Comparison of ENCODE assay signal across 31 cellular contexts in genomic region chr7:73762659-73762999, GRCh38. TPM values are rescaled to one million over a fixed set of nuclear protein-coding genes. Genes with fewer than 3 reads are reported as not detected.
"Had no signal": no experiment of that assay in that cellular context is flagged by ENCODE, and none has a peak within 500 bp of the region (broad histone marks: within the 10 kb centered on the region; RNA-seq: fewer than 3 reads in every experiment).

No MANE protein-coding gene starts in this region.

- H3K27me3 ChIP-seq: pancreas, right atrium auricular region, testis, transverse colon, uterus had no signal

- H3K9me3 Mint-ChIP-seq: naive thymus-derived CD8-positive, alpha-beta T cell; natural killer cell treated with Interleukin-12 subunit alpha and Interleukin-12 subunit beta and Interleukin-15 and Interleukin-18, amount 100 ng/mL, for 72 hours; type B pancreatic cell had no signal

- H3K4me1 Mint-ChIP-seq: stimulated activated memory B cell treated with anti-CD40 and anti-IgM and Interleukin-4, amounts not matched to agents 10 μg/mL and 1 μg/mL and 100 μg/mL, for 72 hours; stimulated activated naive CD8-positive, alpha-beta T cell treated with anti-CD3 and anti-CD28 coated beads, Interleukin-15, amount 100 ng/mL, for 72 hours had no signal

- H3K27ac ChIP-seq: neutrophil, pancreas, prostate gland, right atrium auricular region, skin epidermis, spleen, suprapubic skin, testis, tibial artery, upper lobe of right lung, uterus had no signal

- H3K4me3 ChIP-seq: pancreas, prostate gland, right atrium auricular region, skin epidermis, smooth muscle cell, spleen, suprapubic skin, testis, tibial artery, transverse colon, upper lobe of right lung, uterus had no signal

- H3K9me3 ChIP-seq: neutrophil, pancreas, prostate gland, right atrium auricular region, spleen, suprapubic skin, testis, tibial artery, transverse colon, upper lobe of right lung, uterus had no signal

- H3K4me3 Mint-ChIP-seq: naive thymus-derived CD8-positive, alpha-beta T cell; natural killer cell treated with Interleukin-12 subunit alpha and Interleukin-12 subunit beta and Interleukin-15 and Interleukin-18, amount 100 ng/mL, for 72 hours; stimulated activated memory B cell treated with anti-CD40 and anti-IgM and Interleukin-4, amounts not matched to agents 10 μg/mL and 1 μg/mL and 100 μg/mL, for 72 hours; stimulated activated naive CD8-positive, alpha-beta T cell treated with anti-CD3 and anti-CD28 coated beads, Interleukin-15, amount 100 ng/mL, for 72 hours; type B pancreatic cell had no signal

- H3K36me3 ChIP-seq: neutrophil, pancreas, prostate gland, right atrium auricular region, spleen, suprapubic skin, tibial artery, transverse colon, upper lobe of right lung, uterus had no signal

- H3K4me2 ChIP-seq: smooth muscle cell had no signal

- DNase-seq: naive thymus-derived CD8-positive, alpha-beta T cell; nucleus accumbens; spleen; stimulated activated CD4-positive, alpha-beta T cell treated with anti-CD3 and anti-CD28 coated beads, Interleukin-12 subunit alpha, Interleukin-12 subunit beta, amount 100 ng/mL, for 4 hours; stimulated activated CD4-positive, alpha-beta T cell treated with anti-CD3 and anti-CD28 coated beads, Interleukin-1b, Interleukin-23, amount 100 ng/mL, for 48 hours; stimulated activated CD4-positive, alpha-beta T cell treated with anti-CD3 and anti-CD28 coated beads, Interleukin-4, amount 100 ng/mL, for 1 hour; stimulated activated CD4-positive, alpha-beta T cell treated with anti-CD3 and anti-CD28 coated beads, Interleukin-4, amount 100 ng/mL, for 4 hours; stimulated activated CD8-positive, alpha-beta memory T cell treated with anti-CD3 and anti-CD28 coated beads, Interleukin-4, amount 100 ng/mL, for 48 hours; stimulated activated naive CD4-positive, alpha-beta T cell; stimulated activated naive CD8-positive, alpha-beta T cell treated with anti-CD3 and anti-CD28 coated beads, Interleukin-15, amount 100 ng/mL, for 72 hours; stimulated activated naive CD8-positive, alpha-beta T cell treated with anti-CD3 and anti-CD28 coated beads, Interleukin-15, Interleukin-2, amounts not matched to agents 100 U/mL and 50 U/mL, for 24 hours; substantia nigra; testis; tibial artery; transverse colon; upper lobe of right lung; uterus had no signal

- H3K27ac Mint-ChIP-seq: natural killer cell treated with Interleukin-12 subunit alpha and Interleukin-12 subunit beta and Interleukin-15 and Interleukin-18, amount 100 ng/mL, for 72 hours; stimulated activated memory B cell treated with anti-CD40 and anti-IgM and Interleukin-4, amounts not matched to agents 10 μg/mL and 1 μg/mL and 100 μg/mL, for 72 hours; stimulated activated naive CD8-positive, alpha-beta T cell treated with anti-CD3 and anti-CD28 coated beads, Interleukin-15, amount 100 ng/mL, for 72 hours; type B pancreatic cell had no signal

- H3K4me1 ChIP-seq: prostate gland, right atrium auricular region, spleen, suprapubic skin, testis, tibial artery, upper lobe of right lung, uterus had no signal

- ATAC-seq: naive thymus-derived CD8-positive, alpha-beta T cell; sciatic nerve; stimulated activated memory B cell treated with anti-CD40 and anti-IgM and Interleukin-4, amounts not matched to agents 10 μg/mL and 1 μg/mL and 100 μg/mL, for 72 hours; stimulated activated naive CD8-positive, alpha-beta T cell treated with anti-CD3 and anti-CD28 coated beads, Interleukin-15, amount 100 ng/mL, for 72 hours; stimulated activated naive CD8-positive, alpha-beta T cell treated with anti-CD3 and anti-CD28 coated beads, Interleukin-15, Interleukin-2, amounts not matched to agents 100 U/mL and 50 U/mL, for 24 hours had no signal

- H3K36me3 Mint-ChIP-seq: naive thymus-derived CD8-positive, alpha-beta T cell; natural killer cell treated with Interleukin-12 subunit alpha and Interleukin-12 subunit beta and Interleukin-15 and Interleukin-18, amount 100 ng/mL, for 72 hours; stimulated activated memory B cell treated with anti-CD40 and anti-IgM and Interleukin-4, amounts not matched to agents 10 μg/mL and 1 μg/mL and 100 μg/mL, for 72 hours; type B pancreatic cell had no signal

RNA-seq across cellular contexts. Expression of gene CLDN3, which starts 7.4 kb away (rescaled TPM):
- total RNA-seq: naive thymus-derived CD8-positive, alpha-beta T cell; natural killer cell treated with Interleukin-12 subunit alpha and Interleukin-12 subunit beta and Interleukin-15 and Interleukin-18, amount 100 ng/mL, for 72 hours; osteocyte; posterior vena cava; right atrium auricular region; sciatic nerve; smooth muscle cell; spleen had no signal
- polyA plus RNA-seq: naive thymus-derived CD8-positive, alpha-beta T cell; neural cell had no signal
